3 cellular contexts compared by ENCODE assay signal in the genomic region with DNA sequence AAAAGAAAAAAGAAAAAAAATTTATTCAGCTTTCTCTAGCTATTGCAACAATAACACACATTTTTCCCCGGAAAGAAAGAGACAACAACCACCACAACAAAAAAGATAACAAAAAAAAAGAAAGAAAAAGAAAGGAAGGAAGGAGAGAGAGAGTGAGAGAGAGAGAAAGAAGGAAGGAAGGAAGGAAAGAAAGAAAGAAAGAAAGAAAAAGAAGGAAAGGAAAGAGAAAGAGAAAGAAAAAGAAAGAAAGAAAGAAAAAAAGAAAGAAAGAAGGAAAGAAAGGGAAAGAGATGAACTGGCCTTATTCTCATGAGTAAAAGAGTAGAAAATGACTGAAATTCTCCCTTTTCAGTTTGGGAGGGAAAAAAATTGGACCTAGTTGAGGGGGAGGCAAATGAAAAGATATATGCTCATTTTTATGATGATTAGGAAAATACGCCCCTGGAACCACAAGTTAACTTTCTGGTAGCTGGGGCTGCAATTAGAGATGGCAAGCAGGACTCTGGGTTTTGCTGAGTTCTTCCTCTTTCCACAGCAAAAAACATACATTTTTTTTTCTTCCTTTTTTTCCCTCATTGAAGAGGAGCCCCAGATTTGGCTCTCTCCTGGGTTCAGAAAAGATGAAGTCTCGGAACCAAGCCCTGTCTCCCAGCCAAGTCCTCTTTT.
A peak's percentile ranks its signal among the peaks of the same experiment; 100 is the strongest.
TF ChIP-seq lines count a peak whose summit lies in the region.

No MANE protein-coding gene starts in this region.

TF ChIP-seq in HCT116, 20 proteins besides CTCF, POLR2A, EP300 and RAD21:
- TF ChIP-seq MAX (IDR thresholded peaks at IDR 0.05): no peak

TF ChIP-seq in K562, 482 proteins besides CTCF, POLR2A, EP300 and RAD21:
- TF ChIP-seq E2F5 (CRISPR knock-in tag; IDR thresholded peaks at IDR 0.05) (no peak), ARHGAP35 (IDR thresholded peaks at IDR 0.05; ENCODE audit: partially characterized antibody) (peak; percentile 46), PHB2 (IDR thresholded peaks at IDR 0.05; ENCODE audit: low read depth) (0 out of 2 replicates have a peak, but pooled peaks have one; percentile 52), LARP7 (IDR thresholded peaks at IDR 0.05) (peak; percentile 82; the same call in 1 of the 2 replicates), SMARCC2 (IDR thresholded peaks at IDR 0.05; ENCODE audit: low read depth) (no peak), HDAC1 (IDR thresholded peaks at IDR 0.05) (0 out of 4 replicates have a peak, but pooled peaks of 1 of the 2 experiments have one; percentile 19), THRAP3 (IDR thresholded peaks at IDR 0.05; ENCODE audit: borderline replicate concordance) (peak; percentile 74; the same call in 1 of the 2 replicates), ARID2 (IDR thresholded peaks at IDR 0.05) (0 out of 2 replicates have a peak, but pooled peaks have one; percentile 21), ZBTB2 (IDR thresholded peaks at IDR 0.05) (0 out of 2 replicates have a peak, but pooled peaks have one; percentile 37), CBX3 (IDR thresholded peaks at IDR 0.05; ENCODE audit: borderline replicate concordance in 1 of 2, low read length in 2 of 2) (no peak), ZNF512 (tag; IDR thresholded peaks at IDR 0.05) (peak; percentile 96), EHMT2 (IDR thresholded peaks at IDR 0.05) (0 out of 2 replicates have a peak, but pooled peaks have one; percentile 27)

TF ChIP-seq in WTC11, 78 proteins besides CTCF, POLR2A, EP300 and RAD21:
- TF ChIP-seq ZNF532 (CRISPR knock-in tag; IDR thresholded peaks at IDR 0.05; ENCODE audit: borderline replicate concordance): no peak
- TF ChIP-seq FOXP1 (CRISPR knock-in tag; IDR thresholded peaks at IDR 0.05; ENCODE audit: borderline replicate concordance): no peak
- TF ChIP-seq SMAD3 (CRISPR knock-in tag; IDR thresholded peaks at IDR 0.05; ENCODE audit: borderline replicate concordance): no peak
- no peak for TF ChIP-seq ZNF416 (CRISPR knock-in tag; IDR thresholded peaks at IDR 0.05)
- TF ChIP-seq, protein P1, sequence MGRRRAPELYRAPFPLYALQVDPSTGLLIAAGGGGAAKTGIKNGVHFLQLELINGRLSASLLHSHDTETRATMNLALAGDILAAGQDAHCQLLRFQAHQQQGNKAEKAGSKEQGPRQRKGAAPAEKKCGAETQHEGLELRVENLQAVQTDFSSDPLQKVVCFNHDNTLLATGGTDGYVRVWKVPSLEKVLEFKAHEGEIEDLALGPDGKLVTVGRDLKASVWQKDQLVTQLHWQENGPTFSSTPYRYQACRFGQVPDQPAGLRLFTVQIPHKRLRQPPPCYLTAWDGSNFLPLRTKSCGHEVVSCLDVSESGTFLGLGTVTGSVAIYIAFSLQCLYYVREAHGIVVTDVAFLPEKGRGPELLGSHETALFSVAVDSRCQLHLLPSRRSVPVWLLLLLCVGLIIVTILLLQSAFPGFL (CRISPR knock-in tag; IDR thresholded peaks at IDR 0.05; ENCODE audit: borderline replicate concordance): no peak
- TF ChIP-seq ZNF263 (CRISPR knock-in tag; IDR thresholded peaks at IDR 0.05; ENCODE audit: low read depth): no peak
- no peak for TF ChIP-seq NFE2L1 (CRISPR knock-in tag; IDR thresholded peaks at IDR 0.05)
- TF ChIP-seq ETV6 (CRISPR knock-in tag; IDR thresholded peaks at IDR 0.05): no peak
- TF ChIP-seq RORB (CRISPR knock-in tag; IDR thresholded peaks at IDR 0.05): no peak
- TF ChIP-seq TEAD4 (CRISPR knock-in tag; IDR thresholded peaks at IDR 0.05): no peak
- TF ChIP-seq IRF2 (CRISPR knock-in tag; IDR thresholded peaks at IDR 0.05; ENCODE audit: borderline replicate concordance, low read depth): no peak
- no peak for TF ChIP-seq ERG (CRISPR knock-in tag; IDR thresholded peaks at IDR 0.05)
- no peak for TF ChIP-seq CBFB (CRISPR knock-in tag; IDR thresholded peaks at IDR 0.05; ENCODE audit: low read depth)
- TF ChIP-seq USF2 (CRISPR knock-in tag; IDR thresholded peaks at IDR 0.05): no peak
